9 cellular contexts compared by ENCODE assay signal in genomic region chr20:20594171-20594530, GRCh38.
A peak's percentile ranks its signal among the peaks of the same experiment; 100 is the strongest.
DNase-seq lines count a peak whose midpoint lies in the region; ATAC-seq and FAIRE-seq lines count a peak whose summit lies in the region.
"Had no signal": no experiment of that assay in that cellular context is flagged by ENCODE, and none has a peak within 500 bp of the region (broad histone marks: within the 10 kb centered on the region; RNA-seq: fewer than 3 reads in every experiment).

No MANE protein-coding gene starts in this region.

- ATAC-seq in GM21723 (IDR thresholded peaks at IDR 0.05; ENCODE audit: unreplicated experiment) = no peak

- FAIRE-seq in TTC549 (lab: Jason Lieb, UNC) = peak; percentile 67

- DNase-seq in COR-L47 (lab: John Stamatoyannopoulos, UW) (peak; percentile 62), M059J (ENCODE audit: low read depth) (peak; percentile 50), left kidney (ENCODE audit: low read depth, low spot score) (peak; percentile 53)
- DNase-seq in activated T-cell treated with anti-CD3 and anti-CD28 coated beads, Interleukin-2, amount 50 U/mL, for 48 hours = no peak
- DNase-seq in activated CD4-positive, alpha-beta T cell treated with anti-CD3 and anti-CD28 coated beads for 1 hour = no peak
- DNase-seq in activated CD4-positive, alpha-beta T cell treated with anti-CD3 and anti-CD28 coated beads for 48 hours = no peak
- DNase-seq: activated B cell treated with CpG ODN at 0.5 μM for 24 hours had no signal

Comparison
In these comparisons a context has a peak if more than half of its experiments do, and no peak if none do; other contexts are left out.
1. DNase-seq: peak in COR-L47 (single experiment), M059J (single experiment) and left kidney (single experiment); none in activated T-cell treated with anti-CD3 and anti-CD28 coated beads, Interleukin-2, amount 50 U/mL, for 48 hours (0 of 2), activated CD4-positive, alpha-beta T cell treated with anti-CD3 and anti-CD28 coated beads for 1 hour (single experiment) and activated CD4-positive, alpha-beta T cell treated with anti-CD3 and anti-CD28 coated beads for 48 hours (single experiment).